In genomic region chr1:6008696-6009095, GRCh38 we compare ENCODE assay signal across 16 cellular contexts.
"Had no signal": no experiment of that assay in that cellular context is flagged by ENCODE, and none has a peak within 500 bp of the region (broad histone marks: within the 10 kb centered on the region; RNA-seq: fewer than 3 reads in every experiment).

No MANE protein-coding gene starts in this region.

- H3K9ac ChIP-seq: parathyroid adenoma had no signal

- DNase-seq: cerebellar nuclear complex; effector CD8-positive, alpha-beta T cell; foreskin melanocyte; natural killer cell; occipital lobe; stimulated activated CD4-positive, alpha-beta T cell treated with anti-CD3 and anti-CD28 coated beads, Interleukin-12 subunit alpha, Interleukin-12 subunit beta, amount 100 ng/mL, for 4 hours; stimulated activated naive CD4-positive, alpha-beta T cell treated with Interleukin-2 at 50 U/mL for 16 hours; thyroid gland; upper lobe of left lung had no signal

- ATAC-seq: mucosa of descending colon, natural killer cell, sciatic nerve had no signal

- H3K27me3 ChIP-seq: dorsolateral prefrontal cortex, hepatocyte, thyroid gland, upper lobe of left lung had no signal

- H3K4me2 ChIP-seq: hepatocyte had no signal

- H3K79me2 ChIP-seq: hepatocyte, parathyroid adenoma had no signal

- H3K4me3 ChIP-seq: coronary artery, dorsolateral prefrontal cortex, hepatocyte, mucosa of descending colon, skin epidermis, thyroid gland, upper lobe of left lung had no signal

- H3K36me3 ChIP-seq: thyroid gland, upper lobe of left lung had no signal

- H3K9me3 ChIP-seq: mucosa of descending colon, thyroid gland, upper lobe of left lung had no signal

- H2AFZ ChIP-seq: hepatocyte, parathyroid adenoma had no signal

- H3K4me1 ChIP-seq: parathyroid adenoma, thyroid gland, upper lobe of left lung had no signal

- H3K27ac ChIP-seq: coronary artery, hepatocyte, parathyroid adenoma, skin epidermis, thyroid gland, upper lobe of left lung had no signal
